9 cellular contexts compared by ENCODE assay signal in genomic region chr19:5960005-5961001, GRCh38. TPM values are rescaled to one million over a fixed set of nuclear protein-coding genes. Genes with fewer than 3 reads are reported as not detected.
A peak's percentile ranks its signal among the peaks of the same experiment; 100 is the strongest.
DNase-seq lines count a peak whose midpoint lies in the region; ATAC-seq and TF ChIP-seq lines count a peak whose summit lies in the region.
"Had no signal": no experiment of that assay in that cellular context is flagged by ENCODE, and none has a peak within 500 bp of the region (broad histone marks: within the 10 kb centered on the region; RNA-seq: fewer than 3 reads in every experiment).

No MANE protein-coding gene starts in this region.

- POLR2A ChIA-PET in IMR-90 (lab: Charles Lee; ENCODE audit: unreplicated experiment): interaction anchor here (0.6 kb wide), 1 partner anchor 13 kb away, joined by 5 read pairs; no protein-coding TSS in a partner anchor
- POLR2A ChIA-PET in HEK293T (lab: Yijun Ruan, JAX): no interaction called here

- H3K27me3 ChIP-seq in IMR-90 (ENCODE audit: control insufficient read depth, insufficient read depth, low read length) (no peaks in the 10 kb centered on the region), cardiac muscle cell (no peaks in the 10 kb centered on the region)

- H2BK20ac ChIP-seq in IMR-90 (ENCODE audit: low read depth, low read length): peak overlapping the region; percentile 21; the same call in 1 of the 2 replicates

- peak overlapping the region; percentile 78 for H3K14ac ChIP-seq in IMR-90 (replicated peaks; ENCODE audit: low read depth, low read length)

- H4K91ac ChIP-seq in IMR-90 (ENCODE audit: insufficient read depth, low read depth, low read length): peak overlapping the region; percentile 44

- H3K4ac ChIP-seq in IMR-90 (ENCODE audit: low read depth, low read length): peak overlapping the region; percentile 69

- no peak for TF ChIP-seq POLR2A in IMR-90 (IDR thresholded peaks at IDR 0.05; ENCODE audit: low read depth, low read length)

- peaks cover 92% of the 10 kb centered on the region for H4K20me1 ChIP-seq in IMR-90 (ENCODE audit: insufficient read depth, low read length)

- H2AFZ ChIP-seq in IMR-90 (replicated peaks; ENCODE audit: low read length, poor library complexity): no peak overlapping the region

- no peak for TF ChIP-seq CTCF in IMR-90 (conservative IDR thresholded peaks at IDR 0.05; ENCODE audit: low read depth, low read length)
- TF ChIP-seq CTCF in cardiac muscle cell (IDR thresholded peaks at IDR 0.05; ENCODE audit: low read depth, low read length): no peak

- 53% methylated on average over 12 of the region's 18 CpGs; no CpG with 5 or more reads in 1 of the 2 experiments for WGBS in IMR-90 (ENCODE audit: extremely low coverage in 2 of 2, insufficient read length in 1 of 2), 2 experiments

- peaks cover 27 to 99% of the 10 kb centered on the region in 2 experiments for H3K79me1 ChIP-seq in IMR-90 (ENCODE audit: low read depth in 1 of 2, low read length in 2 of 2)

- H2BK5ac ChIP-seq in IMR-90 (ENCODE audit: low read depth, low read length, poor library complexity, severe bottlenecking): no peak overlapping the region

- H3K18ac ChIP-seq in IMR-90 (ENCODE audit: low read depth, low read length): no peak overlapping the region; the same call in 1 of the 2 replicates

- peaks cover 64% of the 10 kb centered on the region for H3K9me1 ChIP-seq in IMR-90 (ENCODE audit: insufficient read depth, low read length)

- dilution Hi-C loops in IMR-90 (cut with HindIII; ENCODE audit: low sequenced_read_pairs, unreplicated experiment): no loop called here

- no peak for ATAC-seq in IMR-90 (ENCODE audit: low read depth)
- peak; percentile 37; the same call in 2 of the 3 replicates for ATAC-seq in SK-N-SH treated with all-trans-retinoic acid at 6 μM for 48 hours
- ATAC-seq in HG02571 (IDR thresholded peaks at IDR 0.05; ENCODE audit: unreplicated experiment): no peak
- ATAC-seq in GM19328 (IDR thresholded peaks at IDR 0.05; ENCODE audit: unreplicated experiment): no peak

- H3K4me2 ChIP-seq in IMR-90 (ENCODE audit: low read depth, low read length): no peak overlapping the region

- H3K4me1 ChIP-seq in IMR-90 (ENCODE audit: control insufficient read depth, insufficient read depth, low read length) (peaks cover 49% of the 10 kb centered on the region), cardiac muscle cell (ENCODE audit: low read depth) (peaks cover 76% of the 10 kb centered on the region)

- H3K9ac ChIP-seq in IMR-90 (ENCODE audit: low read depth, low read length): no peak overlapping the region

- TF ChIP-seq RAD21 in IMR-90 (IDR thresholded peaks at IDR 0.05; ENCODE audit: low read length): no peak

- DNase-seq in IMR-90 (no peak), cardiac muscle cell (ENCODE audit: low read depth in 1 of 2, low spot score in 1 of 2) (peak in 1 of 2 donors; percentile 89), NOMO-1 (lab: John Stamatoyannopoulos, UW; ENCODE audit: unreplicated experiment in 2 of 2) (no peak), HEK293T (ENCODE audit: extremely low spot score) (no peak)
- DNase-seq: NCI-H1105 had no signal

- peak overlapping the region; percentile 35 for H2BK120ac ChIP-seq in IMR-90 (ENCODE audit: low read depth, low read length)

- peak overlapping the region in 1 of 2 experiments; percentile 38; a peak in 1 of 4 replicates for H4K8ac ChIP-seq in IMR-90 (ENCODE audit: low read depth in 2 of 2, low read length in 2 of 2)

- H3K4me3 ChIP-seq in IMR-90 (ENCODE audit: insufficient read depth, low read depth, low read length) (no peak overlapping the region), cardiac muscle cell (no peak overlapping the region), skin epidermis (no peak overlapping the region)

- H4K5ac ChIP-seq in IMR-90 (ENCODE audit: low read depth, low read length): no peak overlapping the region; the same call in 1 of the 2 replicates

- peak overlapping the region; percentile 58 for H3K23ac ChIP-seq in IMR-90 (ENCODE audit: low read depth, low read length)

- H2AK9ac ChIP-seq in IMR-90 (replicated peaks; ENCODE audit: low read depth, low read length, poor library complexity): no peak overlapping the region

- in situ Hi-C loops in IMR-90 (cut with MboI; ENCODE audit: low sequenced_read_pairs): no loop called here

- H2AK5ac ChIP-seq in IMR-90 (ENCODE audit: low read depth, low read length): peak overlapping the region; percentile 81

- CTCF ChIA-PET in IMR-90 (lab: Yijun Ruan, JAX): no interaction called here
- CTCF ChIA-PET in HEK293T (lab: Yijun Ruan, JAX): interaction anchor here (0.6 to 1.2 kb wide), 3 partner anchors 8 to 44 kb away, joined by 3 to 4 read pairs (median 4); no protein-coding TSS in a partner anchor

- intact Hi-C loops in IMR-90 (cut with micrococcal nuclease): loop anchor here (10.0 kb wide), 1 partner anchor 156 kb away; the partner anchor contains the start of gene NRTN

- no TSS peak for BruUV-seq in IMR-90 (replicated peaks; lab: Mats Ljungman, UMichigan)

- H3K27ac ChIP-seq in IMR-90 (ENCODE audit: insufficient read depth, low read length) (peak overlapping the region; percentile 1; the same call in 1 of the 2 replicates), cardiac muscle cell (peak overlapping the region; percentile 82), skin epidermis (peak overlapping the region in 11 of 21 experiments; percentile 7 to 89 (median 71))

- H3K9me3 ChIP-seq in IMR-90 (ENCODE audit: control insufficient read depth, insufficient read depth, low read length) (no peaks in the 10 kb centered on the region), cardiac muscle cell (ENCODE audit: low read depth) (no peaks in the 10 kb centered on the region)

- H3K36me3 ChIP-seq in IMR-90 (ENCODE audit: control insufficient read depth, insufficient read depth, low read length): peaks cover 2% of the 10 kb centered on the region; the same call in 1 of the 2 replicates
- no peaks in the 10 kb centered on the region for H3K36me3 ChIP-seq in cardiac muscle cell

- H3K56ac ChIP-seq in IMR-90 (ENCODE audit: extremely low read depth, insufficient read depth, low read length): no peak overlapping the region

- H2BK15ac ChIP-seq in IMR-90 (ENCODE audit: low read depth, low read length): peak overlapping the region; percentile 59; the same call in 2 of the 3 replicates

TF ChIP-seq in IMR-90, 13 proteins besides CTCF, POLR2A, EP300 and RAD21 (continues in another document):
- TF ChIP-seq RCOR1 (IDR thresholded peaks at IDR 0.05; ENCODE audit: insufficient replicate concordance, low read length) (no peak), NFE2L2 (IDR thresholded peaks at IDR 0.05; ENCODE audit: low read depth, low read length) (no peak), SMC3 (IDR thresholded peaks at IDR 0.05; ENCODE audit: low read depth, low read length) (no peak), FOS (IDR thresholded peaks at IDR 0.05; ENCODE audit: low read depth, low read length) (no peak), MAFK (IDR thresholded peaks at IDR 0.05; ENCODE audit: low read depth, low read length) (no peak), RFX5 (IDR thresholded peaks at IDR 0.05; ENCODE audit: low read depth, low read length) (no peak), CEBPB (IDR thresholded peaks at IDR 0.05; ENCODE audit: low read depth, low read length) (no peak)

TF ChIP-seq in SK-N-SH treated with all-trans-retinoic acid at 6 μM for 48 hours, 23 proteins besides CTCF, POLR2A, EP300 and RAD21 (continues in another document):
- TF ChIP-seq ZNF8 (CRISPR knock-in tag; IDR thresholded peaks at IDR 0.05): no peak
- TF ChIP-seq TCF4 (CRISPR knock-in tag; IDR thresholded peaks at IDR 0.05; ENCODE audit: borderline replicate concordance): no peak

TF ChIP-seq in HEK293T, 16 proteins besides CTCF, POLR2A, EP300 and RAD21 (continues in another document):
- TF ChIP-seq SUZ12 (IDR thresholded peaks at IDR 0.05) (no peak), ELF4 (IDR thresholded peaks at IDR 0.05) (no peak), L3MBTL2 (conservative IDR thresholded peaks at IDR 0.05) (no peak), TARDBP (IDR thresholded peaks at IDR 0.05) (no peak), BHLHE40 (IDR thresholded peaks at IDR 0.05; ENCODE audit: borderline replicate concordance) (no peak), LEF1 (IDR thresholded peaks at IDR 0.05; ENCODE audit: borderline replicate concordance) (no peak), NFRKB (IDR thresholded peaks at IDR 0.05) (no peak), PKNOX1 (IDR thresholded peaks at IDR 0.05) (no peak), FOXM1 (IDR thresholded peaks at IDR 0.05; ENCODE audit: borderline replicate concordance) (no peak), SP1 (IDR thresholded peaks at IDR 0.05) (no peak)

RNA-seq across cellular contexts. Expression of gene RANBP3, which starts 17.6 kb away (rescaled TPM):
- total RNA-seq in IMR-90 (2012; rRNA removed) (42.5 and 46.7 TPM in 2 replicates), cardiac muscle cell (102 and 108 TPM in 2 replicates)
- polyA plus RNA-seq in IMR-90 (2012; rRNA removed) (111 and 165 TPM in 2 replicates), cardiac muscle cell (17.7 and 18.3 TPM in 2 replicates)
- polyA plus RNA-seq in IMR-90 (2012; cell fraction: cytosol; rRNA removed): 75.6 and 136 TPM in 2 replicates
- 170 and 215 TPM in 2 replicates for polyA plus RNA-seq in IMR-90 (2012; cell fraction: nucleus; rRNA removed; ENCODE audit: low replicate concordance)

RNA-seq across cellular contexts. Expression of gene CAPS, which starts 46.2 kb away (rescaled TPM):
- total RNA-seq in IMR-90 (2012; rRNA removed) (0.54 and 1.4 TPM in 2 replicates), cardiac muscle cell (14.4 and 23.6 TPM in 2 replicates)
- polyA plus RNA-seq in IMR-90 (2012; rRNA removed) (4.9 and 5.6 TPM in 2 replicates), cardiac muscle cell (14.1 and 17.7 TPM in 2 replicates)
- 2.2 and 2.4 TPM in 2 replicates for polyA plus RNA-seq in IMR-90 (2012; cell fraction: cytosol; rRNA removed)
- 34.4 and 78.7 TPM in 2 replicates for polyA plus RNA-seq in IMR-90 (2012; cell fraction: nucleus; rRNA removed; ENCODE audit: low replicate concordance)

RNA-seq across cellular contexts. Expression of gene VMAC, which starts 55.6 kb away (rescaled TPM):
- total RNA-seq in IMR-90 (2012; rRNA removed) (1.4 and 1.7 TPM in 2 replicates), cardiac muscle cell (13.0 and 23.1 TPM in 2 replicates)
- polyA plus RNA-seq in IMR-90 (2012; rRNA removed) (3.1 TPM in 2 replicates), cardiac muscle cell (3.9 and 6.2 TPM in 2 replicates)
- 2.2 and 3.0 TPM in 2 replicates for polyA plus RNA-seq in IMR-90 (2012; cell fraction: cytosol; rRNA removed)
- polyA plus RNA-seq in IMR-90 (2012; cell fraction: nucleus; rRNA removed; ENCODE audit: low replicate concordance): 27.6 and 28.8 TPM in 2 replicates

RNA-seq across cellular contexts. Expression of gene NDUFA11, which starts 56.7 kb away (rescaled TPM):
- total RNA-seq in IMR-90 (2012; rRNA removed) (297 and 375 TPM in 2 replicates), cardiac muscle cell (295 and 485 TPM in 2 replicates)
- polyA plus RNA-seq in IMR-90 (2012; rRNA removed) (1,140 and 1,276 TPM in 2 replicates), cardiac muscle cell (738 and 760 TPM in 2 replicates)
- 644 and 1,099 TPM in 2 replicates for polyA plus RNA-seq in IMR-90 (2012; cell fraction: cytosol; rRNA removed)
- polyA plus RNA-seq in IMR-90 (2012; cell fraction: nucleus; rRNA removed; ENCODE audit: low replicate concordance): 285 and 599 TPM in 2 replicates

Comparison
In these comparisons a context has a peak if more than half of its experiments do, and no peak if none do; other contexts are left out.
1. H3K27ac ChIP-seq: peak in every context shown above with its lines; median percentile 82 in cardiac muscle cell; 71 in skin epidermis; 1 in IMR-90.